ENCODE assay signal across 2 cellular contexts in the genomic region with DNA sequence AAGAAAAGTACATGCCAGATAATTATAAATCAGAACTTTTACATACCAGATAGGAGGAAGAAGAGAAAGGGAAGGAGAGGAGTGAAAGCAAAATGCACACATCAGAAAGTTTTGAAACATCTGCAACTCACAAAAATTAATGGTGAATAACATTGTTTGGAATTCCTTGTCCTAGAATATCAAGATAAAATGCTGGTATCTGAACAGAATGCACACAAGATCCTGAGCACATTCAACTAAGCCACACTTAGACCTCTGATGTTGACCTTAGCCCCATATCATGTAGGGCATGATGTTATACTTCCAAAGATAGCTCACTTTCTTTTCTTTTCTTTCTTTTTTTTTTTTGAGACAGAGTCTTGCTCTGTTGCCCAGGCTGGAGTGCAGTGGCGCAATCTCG.
TF ChIP-seq lines count a peak whose summit lies in the region.

No MANE protein-coding gene starts in this region.

TF ChIP-seq in SK-N-SH, 30 proteins besides CTCF, POLR2A, EP300 and RAD21 (continued from another document):
- no peak for TF ChIP-seq TAF1 (IDR thresholded peaks at IDR 0.05; ENCODE audit: borderline replicate concordance, low read depth, low read length)
- no peak for TF ChIP-seq ZBTB33 (IDR thresholded peaks at IDR 0.05; ENCODE audit: borderline replicate concordance, low read depth)

TF ChIP-seq in SK-N-SH treated with all-trans-retinoic acid at 6 μM for 48 hours, 23 proteins besides CTCF, POLR2A, EP300 and RAD21 (continued from another document):
- TF ChIP-seq, protein P1, sequence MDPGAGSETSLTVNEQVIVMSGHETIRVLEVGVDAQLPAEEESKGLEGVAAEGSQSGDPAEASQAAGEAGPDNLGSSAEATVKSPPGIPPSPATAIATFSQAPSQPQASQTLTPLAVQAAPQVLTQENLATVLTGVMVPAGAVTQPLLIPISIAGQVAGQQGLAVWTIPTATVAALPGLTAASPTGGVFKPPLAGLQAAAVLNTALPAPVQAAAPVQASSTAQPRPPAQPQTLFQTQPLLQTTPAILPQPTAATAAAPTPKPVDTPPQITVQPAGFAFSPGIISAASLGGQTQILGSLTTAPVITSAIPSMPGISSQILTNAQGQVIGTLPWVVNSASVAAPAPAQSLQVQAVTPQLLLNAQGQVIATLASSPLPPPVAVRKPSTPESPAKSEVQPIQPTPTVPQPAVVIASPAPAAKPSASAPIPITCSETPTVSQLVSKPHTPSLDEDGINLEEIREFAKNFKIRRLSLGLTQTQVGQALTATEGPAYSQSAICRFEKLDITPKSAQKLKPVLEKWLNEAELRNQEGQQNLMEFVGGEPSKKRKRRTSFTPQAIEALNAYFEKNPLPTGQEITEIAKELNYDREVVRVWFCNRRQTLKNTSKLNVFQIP (CRISPR knock-in tag; IDR thresholded peaks at IDR 0.05; ENCODE audit: borderline replicate concordance, low read depth): no peak
- no peak for TF ChIP-seq TOX (CRISPR knock-in tag; IDR thresholded peaks at IDR 0.05; ENCODE audit: borderline replicate concordance)
- TF ChIP-seq, protein P2, sequence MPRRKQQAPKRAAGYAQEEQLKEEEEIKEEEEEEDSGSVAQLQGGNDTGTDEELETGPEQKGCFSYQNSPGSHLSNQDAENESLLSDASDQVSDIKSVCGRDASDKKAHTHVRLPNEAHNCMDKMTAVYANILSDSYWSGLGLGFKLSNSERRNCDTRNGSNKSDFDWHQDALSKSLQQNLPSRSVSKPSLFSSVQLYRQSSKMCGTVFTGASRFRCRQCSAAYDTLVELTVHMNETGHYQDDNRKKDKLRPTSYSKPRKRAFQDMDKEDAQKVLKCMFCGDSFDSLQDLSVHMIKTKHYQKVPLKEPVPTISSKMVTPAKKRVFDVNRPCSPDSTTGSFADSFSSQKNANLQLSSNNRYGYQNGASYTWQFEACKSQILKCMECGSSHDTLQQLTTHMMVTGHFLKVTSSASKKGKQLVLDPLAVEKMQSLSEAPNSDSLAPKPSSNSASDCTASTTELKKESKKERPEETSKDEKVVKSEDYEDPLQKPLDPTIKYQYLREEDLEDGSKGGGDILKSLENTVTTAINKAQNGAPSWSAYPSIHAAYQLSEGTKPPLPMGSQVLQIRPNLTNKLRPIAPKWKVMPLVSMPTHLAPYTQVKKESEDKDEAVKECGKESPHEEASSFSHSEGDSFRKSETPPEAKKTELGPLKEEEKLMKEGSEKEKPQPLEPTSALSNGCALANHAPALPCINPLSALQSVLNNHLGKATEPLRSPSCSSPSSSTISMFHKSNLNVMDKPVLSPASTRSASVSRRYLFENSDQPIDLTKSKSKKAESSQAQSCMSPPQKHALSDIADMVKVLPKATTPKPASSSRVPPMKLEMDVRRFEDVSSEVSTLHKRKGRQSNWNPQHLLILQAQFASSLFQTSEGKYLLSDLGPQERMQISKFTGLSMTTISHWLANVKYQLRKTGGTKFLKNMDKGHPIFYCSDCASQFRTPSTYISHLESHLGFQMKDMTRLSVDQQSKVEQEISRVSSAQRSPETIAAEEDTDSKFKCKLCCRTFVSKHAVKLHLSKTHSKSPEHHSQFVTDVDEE (CRISPR knock-in tag; IDR thresholded peaks at IDR 0.05): no peak
